ENCODE assay signal across 15 cellular contexts in the genomic region with DNA sequence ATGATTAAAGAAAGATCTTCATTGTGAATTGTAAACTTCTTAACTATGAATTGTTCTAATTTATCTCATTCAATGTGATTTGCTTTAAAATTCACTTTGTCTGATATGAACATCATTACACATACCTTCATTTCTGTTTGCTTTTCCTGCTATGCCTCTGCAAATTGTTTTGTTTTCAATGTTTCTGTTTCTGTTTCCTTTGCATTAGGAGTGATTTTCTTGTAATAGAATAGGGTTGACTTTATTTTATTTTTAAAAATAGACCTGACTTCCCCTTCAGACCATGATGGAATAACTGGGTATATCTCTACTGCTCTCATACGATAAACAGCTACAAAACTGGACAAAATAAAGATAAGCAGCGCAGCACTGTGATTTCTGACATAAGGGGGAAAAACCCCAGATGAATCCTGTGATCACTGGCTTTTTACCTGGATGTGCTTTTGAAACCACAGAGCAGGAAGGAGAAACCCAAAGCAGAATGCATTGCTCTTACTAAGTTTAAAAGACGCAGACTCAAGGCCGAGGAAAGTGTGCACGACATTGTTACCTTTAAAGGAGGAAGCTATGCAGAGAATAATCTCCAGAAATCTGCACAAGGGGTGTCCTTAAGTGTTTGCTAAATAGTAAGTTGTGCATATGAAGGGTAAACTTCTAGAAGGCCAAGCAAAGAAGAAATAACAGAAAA.
A peak's percentile ranks its signal among the peaks of the same experiment; 100 is the strongest.
DNase-seq lines count a peak whose midpoint lies in the region; ATAC-seq and TF ChIP-seq lines count a peak whose summit lies in the region.
"Had no signal": no experiment of that assay in that cellular context is flagged by ENCODE, and none has a peak within 500 bp of the region (broad histone marks: within the 10 kb centered on the region; RNA-seq: fewer than 3 reads in every experiment).

No MANE protein-coding gene starts in this region.

- no peaks in the 10 kb centered on the region for H3K27me3 Mint-ChIP-seq in activated CD4-positive, alpha-beta T cell treated with anti-CD3 and anti-CD28 coated beads, Interleukin-2, amount 10 ng/mL, durations not matched to agents 24 days and 14 days

- H3K4ac ChIP-seq in mesendoderm (ENCODE audit: low read depth, low read length): no peak overlapping the region

- WGBS in mesendoderm (ENCODE audit: extremely low coverage, insufficient coverage, low lambda C conversion rate): no CpG with 5 or more reads among the region's 5 CpGs
- WGBS in upper lobe of left lung, 2 donors: 37 to 51% methylated on average over 5 of the region's 5 CpGs

- H3K4me1 ChIP-seq in mesendoderm (ENCODE audit: control insufficient read depth, low read depth, low read length) (no peaks in the 10 kb centered on the region), upper lobe of left lung (peaks cover 0 to 7% (median 2%) of the 10 kb centered on the region in 4 donors)

- H3K4me3 ChIP-seq in mesendoderm (ENCODE audit: low read length): no peak overlapping the region
- no peak overlapping the region for H3K4me3 ChIP-seq in upper lobe of left lung
- H3K4me3 ChIP-seq: hepatocyte, right atrium auricular region had no signal

- H3K9me3 Mint-ChIP-seq in activated CD4-positive, alpha-beta T cell treated with anti-CD3 and anti-CD28 coated beads, Interleukin-2, amount 10 ng/mL, durations not matched to agents 24 days and 14 days: peaks cover under 1% of the 10 kb centered on the region

- H3K4me1 Mint-ChIP-seq in activated CD4-positive, alpha-beta T cell treated with anti-CD3 and anti-CD28 coated beads, Interleukin-2, amount 10 ng/mL, durations not matched to agents 24 days and 14 days: peaks cover 16% of the 10 kb centered on the region

- no peaks in the 10 kb centered on the region for H3K79me2 ChIP-seq in mesendoderm (ENCODE audit: control insufficient read depth, insufficient read depth, low read length)
- H3K79me2 ChIP-seq: hepatocyte had no signal

- no peaks in the 10 kb centered on the region for H3K9me3 ChIP-seq in upper lobe of left lung
- H3K9me3 ChIP-seq: right atrium auricular region had no signal

- H4K5ac ChIP-seq in mesendoderm (ENCODE audit: low read length): no peak overlapping the region

- peak overlapping the region; percentile 39 for H3K18ac ChIP-seq in mesendoderm (ENCODE audit: low read length)

- no peak overlapping the region for H3K23ac ChIP-seq in mesendoderm (ENCODE audit: low read length)

- peak; percentile 70 for DNase-seq in activated CD4-positive, alpha-beta T cell treated with anti-CD3 and anti-CD28 coated beads, Interleukin-2, amount 10 ng/mL, durations not matched to agents 24 days and 14 days
- DNase-seq in activated CD4-positive, alpha-beta T cell treated with anti-CD3 and anti-CD28 coated beads for 1 hour: no peak
- no peak for DNase-seq in mesendoderm
- DNase-seq in occipital lobe (lab: John Stamatoyannopoulos, UW): no peak
- no peak for DNase-seq in upper lobe of left lung
- DNase-seq: 8988T; activated CD4-positive, alpha-beta T cell treated with anti-CD3 and anti-CD28 coated beads, Interleukin-2, amount 50 U/mL, for 1 hour; amniotic stem cell; DMS79 treated with DMSO at 0.1 percent for 48 hours; NCI-H526 had no signal

- H3K27ac ChIP-seq in mesendoderm (ENCODE audit: low read depth, low read length) (no peak overlapping the region), upper lobe of left lung (no peak overlapping the region)
- H3K27ac ChIP-seq: hepatocyte, right atrium auricular region had no signal

- H3K79me1 ChIP-seq in mesendoderm (ENCODE audit: low read length): no peaks in the 10 kb centered on the region

- intact Hi-C loops in activated CD4-positive, alpha-beta T cell treated with anti-CD3 and anti-CD28 coated beads, Interleukin-2, amount 10 ng/mL, durations not matched to agents 24 days and 14 days (cut with micrococcal nuclease): no loop called here

- H3K9ac ChIP-seq in mesendoderm (ENCODE audit: low read length): no peak overlapping the region

- TF ChIP-seq CTCF in upper lobe of left lung (IDR thresholded peaks at IDR 0.05): no peak

- no peak overlapping the region for H2BK5ac ChIP-seq in mesendoderm (ENCODE audit: low read length)

- no peak for TF ChIP-seq EP300 in upper lobe of left lung (IDR thresholded peaks at IDR 0.05)

- H2AK5ac ChIP-seq in mesendoderm (ENCODE audit: low read length): no peak overlapping the region

- no peak overlapping the region for H3K56ac ChIP-seq in mesendoderm (ENCODE audit: low read length)

- H4K8ac ChIP-seq in mesendoderm (ENCODE audit: low read depth, low read length): no peak overlapping the region

- peak overlapping the region; percentile 31 for H3K4me3 Mint-ChIP-seq in activated CD4-positive, alpha-beta T cell treated with anti-CD3 and anti-CD28 coated beads, Interleukin-2, amount 10 ng/mL, durations not matched to agents 24 days and 14 days

- H2BK15ac ChIP-seq in mesendoderm (replicated peaks; ENCODE audit: low read depth): no peak overlapping the region

- no peak overlapping the region for H2BK120ac ChIP-seq in mesendoderm (ENCODE audit: low read depth, low read length)

- no peak overlapping the region for H3K4me2 ChIP-seq in mesendoderm (ENCODE audit: low read length)
- H3K4me2 ChIP-seq: hepatocyte had no signal

- ATAC-seq in GM21515 (IDR thresholded peaks at IDR 0.05; ENCODE audit: unreplicated experiment) (peak; percentile 62), HG03378 (IDR thresholded peaks at IDR 0.05; ENCODE audit: unreplicated experiment) (peak; percentile 54), upper lobe of left lung (ENCODE audit: low FRiP score in 2 of 2) (no peak), HG02840 (IDR thresholded peaks at IDR 0.05; ENCODE audit: low FRiP score, unreplicated experiment) (no peak)

- peaks cover 3% of the 10 kb centered on the region for H3K36me3 Mint-ChIP-seq in activated CD4-positive, alpha-beta T cell treated with anti-CD3 and anti-CD28 coated beads, Interleukin-2, amount 10 ng/mL, durations not matched to agents 24 days and 14 days (ENCODE audit: low read depth)

- TF ChIP-seq POLR2A in upper lobe of left lung (IDR thresholded peaks at IDR 0.05): no peak

- no peaks in the 10 kb centered on the region for H3K27me3 ChIP-seq in mesendoderm (ENCODE audit: insufficient read depth, low read length, poor library complexity)
- no peaks in the 10 kb centered on the region for H3K27me3 ChIP-seq in upper lobe of left lung
- H3K27me3 ChIP-seq: hepatocyte, right atrium auricular region had no signal

- H3K36me3 ChIP-seq in mesendoderm (ENCODE audit: control insufficient read depth, insufficient read depth, low read length) (no peaks in the 10 kb centered on the region), upper lobe of left lung (no peaks in the 10 kb centered on the region)
- H3K36me3 ChIP-seq: right atrium auricular region had no signal

- H3K27ac Mint-ChIP-seq in activated CD4-positive, alpha-beta T cell treated with anti-CD3 and anti-CD28 coated beads, Interleukin-2, amount 10 ng/mL, durations not matched to agents 24 days and 14 days: peak overlapping the region; percentile 7

Comparison
In these comparisons a context has a peak if more than half of its experiments do, and no peak if none do; other contexts are left out.
1. ATAC-seq: peak in GM21515 (single experiment) and HG03378 (single experiment); none in upper lobe of left lung (0 of 2) and HG02840 (single experiment).